8 cellular contexts compared by ENCODE assay signal in the genomic region with DNA sequence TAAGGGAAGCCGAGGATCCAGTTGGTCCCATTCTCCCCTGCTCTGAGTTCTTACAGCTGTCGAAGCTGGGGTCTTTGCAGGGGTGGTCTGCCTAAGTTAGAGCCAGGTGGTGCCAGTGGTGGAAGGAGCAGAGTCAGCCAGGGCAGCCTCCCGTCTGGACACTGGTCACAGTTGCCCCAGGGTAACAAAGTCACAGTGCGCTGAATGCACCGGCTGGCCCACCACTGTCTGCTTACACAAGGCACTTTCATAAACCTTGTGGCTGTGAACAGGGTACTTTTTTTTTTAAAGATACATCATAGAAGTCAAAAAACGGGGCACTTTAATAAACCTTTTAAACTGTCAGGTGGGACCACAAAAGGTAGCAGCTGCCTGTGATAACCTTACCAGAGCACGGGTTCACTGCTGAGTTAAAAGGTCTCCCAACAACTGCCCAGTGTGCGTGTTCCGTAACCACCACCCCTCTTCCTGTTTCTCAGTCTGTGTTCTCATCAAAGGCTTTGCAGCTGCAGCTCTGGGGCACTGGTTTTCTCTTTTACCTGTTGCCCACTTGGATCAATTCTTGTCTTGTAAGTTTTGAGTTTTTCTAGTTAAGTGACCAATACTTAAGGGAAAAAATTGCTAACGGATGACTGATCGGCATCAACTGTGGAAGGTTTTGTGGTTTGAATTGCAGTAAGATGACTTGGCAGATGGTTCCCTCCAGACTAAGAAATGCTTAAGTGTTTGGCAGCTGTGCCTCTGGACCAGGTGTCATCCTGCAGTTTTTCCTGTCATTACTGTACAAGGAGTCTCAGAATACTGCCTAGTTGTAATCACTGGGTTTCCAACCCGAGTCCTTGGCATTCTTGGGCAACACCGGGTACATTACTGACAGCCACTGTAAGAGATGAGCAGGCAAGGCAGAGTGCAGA. TPM values are rescaled to one million over a fixed set of nuclear protein-coding genes. Genes with fewer than 3 reads are reported as not detected.
DNase-seq lines count a peak whose midpoint lies in the region; ATAC-seq and TF ChIP-seq lines count a peak whose summit lies in the region.
"Had no signal": no experiment of that assay in that cellular context is flagged by ENCODE, and none has a peak within 500 bp of the region (broad histone marks: within the 10 kb centered on the region; RNA-seq: fewer than 3 reads in every experiment).

No MANE protein-coding gene starts in this region.

- intact Hi-C loops in activated CD8-positive, alpha-beta T cell treated with anti-CD3 and anti-CD28 coated beads for 36 hours (cut with micrococcal nuclease) = loop anchor here (10.0 kb wide), 1 partner anchor 64 kb away; a partner anchor contains a TSS

- DNase-seq in HT1080 (ENCODE audit: low read depth) = peak; percentile 84
- peak; percentile 88 for DNase-seq in activated CD8-positive, alpha-beta T cell treated with anti-CD3 and anti-CD28 coated beads for 36 hours
- peak; percentile 89 for DNase-seq in fibroblast of peridontal ligament (ENCODE audit: extremely low read depth)
- DNase-seq in stimulated activated effector memory CD8-positive, alpha-beta T cell treated with anti-CD3 and anti-CD28 coated beads, Interleukin-12 subunit alpha, Interleukin-12 subunit beta, amount 100 ng/mL, for 72 hours (ENCODE audit: low spot score in 2 of 2) = peak in 1 of 2 donors; percentile 59
- no peak for DNase-seq in LoVo (ENCODE audit: low spot score)
- no peak for DNase-seq in NCI-H187 (lab: John Stamatoyannopoulos, UW)
- DNase-seq in coronary artery (ENCODE audit: low spot score) = no peak
- DNase-seq: erythroblast had no signal

- H3K27ac ChIP-seq in coronary artery = no peak overlapping the region

- no peak for TF ChIP-seq CTCF in activated CD8-positive, alpha-beta T cell treated with anti-CD3 and anti-CD28 coated beads for 36 hours (IDR thresholded peaks at IDR 0.05)
- TF ChIP-seq CTCF in coronary artery (IDR thresholded peaks at IDR 0.05) = no peak

- no peaks in the 10 kb centered on the region for H3K27me3 Mint-ChIP-seq in activated CD8-positive, alpha-beta T cell treated with anti-CD3 and anti-CD28 coated beads for 36 hours

- peak overlapping the region; percentile 75 for H3K27ac Mint-ChIP-seq in activated CD8-positive, alpha-beta T cell treated with anti-CD3 and anti-CD28 coated beads for 36 hours
- peak overlapping the region; percentile 64 for H3K27ac Mint-ChIP-seq in stimulated activated effector memory CD8-positive, alpha-beta T cell treated with anti-CD3 and anti-CD28 coated beads, Interleukin-12 subunit alpha, Interleukin-12 subunit beta, amount 100 ng/mL, for 72 hours

- peak overlapping the region; percentile 1 for H3K4me3 Mint-ChIP-seq in activated CD8-positive, alpha-beta T cell treated with anti-CD3 and anti-CD28 coated beads for 36 hours
- peak overlapping the region; percentile 11 for H3K4me3 Mint-ChIP-seq in stimulated activated effector memory CD8-positive, alpha-beta T cell treated with anti-CD3 and anti-CD28 coated beads, Interleukin-12 subunit alpha, Interleukin-12 subunit beta, amount 100 ng/mL, for 72 hours

- peaks cover 23% of the 10 kb centered on the region for H3K4me1 Mint-ChIP-seq in activated CD8-positive, alpha-beta T cell treated with anti-CD3 and anti-CD28 coated beads for 36 hours (ENCODE audit: low read depth)
- H3K4me1 Mint-ChIP-seq in stimulated activated effector memory CD8-positive, alpha-beta T cell treated with anti-CD3 and anti-CD28 coated beads, Interleukin-12 subunit alpha, Interleukin-12 subunit beta, amount 100 ng/mL, for 72 hours = peaks cover 13% of the 10 kb centered on the region

- peak; percentile 94 for ATAC-seq in activated CD8-positive, alpha-beta T cell treated with anti-CD3 and anti-CD28 coated beads for 36 hours
- peak; percentile 85 for ATAC-seq in stimulated activated effector memory CD8-positive, alpha-beta T cell treated with anti-CD3 and anti-CD28 coated beads, Interleukin-12 subunit alpha, Interleukin-12 subunit beta, amount 100 ng/mL, for 72 hours

- H3K9me3 Mint-ChIP-seq in activated CD8-positive, alpha-beta T cell treated with anti-CD3 and anti-CD28 coated beads for 36 hours = no peaks in the 10 kb centered on the region
- no peaks in the 10 kb centered on the region for H3K9me3 Mint-ChIP-seq in stimulated activated effector memory CD8-positive, alpha-beta T cell treated with anti-CD3 and anti-CD28 coated beads, Interleukin-12 subunit alpha, Interleukin-12 subunit beta, amount 100 ng/mL, for 72 hours

- POLR2A ChIA-PET in activated CD8-positive, alpha-beta T cell treated with anti-CD3 and anti-CD28 coated beads for 36 hours (lab: Charles Lee) = interaction anchor here (0.7 to 1.5 kb wide), 12 partner anchors 9 to 173 kb away, joined by 3 to 4 read pairs (median 3); a partner anchor contains a TSS

- H3K36me3 Mint-ChIP-seq in activated CD8-positive, alpha-beta T cell treated with anti-CD3 and anti-CD28 coated beads for 36 hours (ENCODE audit: low read depth) = peaks cover 67% of the 10 kb centered on the region
- H3K36me3 Mint-ChIP-seq in stimulated activated effector memory CD8-positive, alpha-beta T cell treated with anti-CD3 and anti-CD28 coated beads, Interleukin-12 subunit alpha, Interleukin-12 subunit beta, amount 100 ng/mL, for 72 hours = peaks cover 100% of the 10 kb centered on the region

- H3K4me3 ChIP-seq in coronary artery = no peak overlapping the region

- CTCF ChIA-PET in activated CD8-positive, alpha-beta T cell treated with anti-CD3 and anti-CD28 coated beads for 36 hours (lab: Charles Lee) = interaction anchor here (0.9 to 2.0 kb wide), 5 partner anchors 15 to 205 kb away, joined by 3 to 9 read pairs (median 3); no protein-coding TSS in a partner anchor

RNA-seq across cellular contexts. Expression of a gene that starts 55.9 kb away (rescaled TPM):
- 406 and 409 TPM in 2 replicates for total RNA-seq in HT1080 (2014; rRNA removed; shearing (Covaris generic))
- polyA plus RNA-seq in HT1080 (2015; cell fraction: cytosol; rRNA removed) = 93.5 and 122 TPM in 2 replicates
- polyA plus RNA-seq in HT1080 (2015; cell fraction: nucleus; rRNA removed) = 1,621 and 1,726 TPM in 2 replicates
- 100 to 1,000 TPM; 291 to 301 TPM for total RNA-seq in activated CD8-positive, alpha-beta T cell treated with anti-CD3 and anti-CD28 coated beads for 36 hours

Comparison
In these comparisons a context has a peak if more than half of its experiments do, and no peak if none do; other contexts are left out.
1. DNase-seq: peak in HT1080 (single experiment), activated CD8-positive, alpha-beta T cell treated with anti-CD3 and anti-CD28 coated beads for 36 hours (single experiment) and fibroblast of peridontal ligament (single experiment); none in LoVo (single experiment), NCI-H187 (0 of 2) and coronary artery (single experiment).